Comparison of ENCODE assay signal across 1 cellular context in the genomic region with DNA sequence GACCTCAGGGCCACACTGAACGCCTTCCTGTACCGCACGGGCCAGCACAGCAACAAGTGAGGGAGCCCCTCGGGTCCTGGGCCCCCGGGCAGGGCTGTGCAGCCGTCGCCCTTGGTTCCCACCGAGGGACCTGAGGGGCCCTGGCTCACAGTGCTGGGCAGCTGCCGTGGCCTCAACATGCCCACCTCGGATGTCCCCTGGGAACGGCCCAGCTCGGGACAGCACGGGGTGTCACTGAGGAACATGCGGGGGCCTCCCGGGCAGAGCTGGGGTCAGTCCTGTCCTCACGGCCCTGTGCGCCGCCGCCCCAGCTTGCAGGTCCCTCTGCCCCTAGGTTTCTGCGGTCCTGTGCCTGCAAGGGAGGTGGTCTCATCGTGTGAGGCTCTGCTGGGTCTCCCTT. TPM values are rescaled to one million over a fixed set of nuclear protein-coding genes. Genes with fewer than 3 reads are reported as not detected.
"Had no signal": no experiment of that assay in that cellular context is flagged by ENCODE, and none has a peak within 500 bp of the region (broad histone marks: within the 10 kb centered on the region; RNA-seq: fewer than 3 reads in every experiment).

No MANE protein-coding gene starts in this region.

RNA-seq across cellular contexts. Expression of a gene that starts 13.9 kb away (rescaled TPM):
- total RNA-seq: RPMI7951 had no signal
